Comparison of ENCODE assay signal across 14 cellular contexts in the genomic region with DNA sequence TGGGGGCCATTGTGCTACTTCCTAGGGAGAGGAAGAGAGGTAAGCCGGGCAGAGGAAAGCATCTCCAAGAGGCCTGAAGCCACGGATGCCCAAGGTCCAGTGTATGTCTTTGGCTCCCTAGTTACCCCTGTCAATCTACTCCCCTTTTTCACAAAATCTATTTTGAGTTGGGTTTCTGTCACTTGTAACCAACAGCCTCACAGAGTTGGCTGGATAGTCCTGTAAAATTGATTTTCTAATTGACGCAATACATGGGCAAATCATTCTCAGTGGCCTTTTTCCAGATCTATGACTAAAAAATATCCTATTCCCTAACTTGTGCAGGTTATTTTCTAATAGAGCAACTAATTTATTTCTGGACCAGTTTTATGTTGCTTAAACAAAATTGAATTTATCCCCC.
"Had no signal": no experiment of that assay in that cellular context is flagged by ENCODE, and none has a peak within 500 bp of the region (broad histone marks: within the 10 kb centered on the region; RNA-seq: fewer than 3 reads in every experiment).

No MANE protein-coding gene starts in this region.

- H3K4me3 Mint-ChIP-seq: activated naive CD8-positive, alpha-beta T cell treated with anti-CD3 and anti-CD28 coated beads, Interleukin-2, amount 10 ng/mL, durations not matched to agents 7 days and 5 days; central memory CD8-positive, alpha-beta T cell; memory B cell; stimulated activated effector memory CD8-positive, alpha-beta T cell treated with anti-CD3 and anti-CD28 coated beads, Interleukin-12 subunit alpha, Interleukin-12 subunit beta, amount 100 ng/mL, for 72 hours had no signal

- H3K4me1 Mint-ChIP-seq: activated naive CD8-positive, alpha-beta T cell treated with anti-CD3 and anti-CD28 coated beads, Interleukin-2, amount 10 ng/mL, durations not matched to agents 7 days and 5 days; central memory CD8-positive, alpha-beta T cell; memory B cell; stimulated activated effector memory CD8-positive, alpha-beta T cell treated with anti-CD3 and anti-CD28 coated beads, Interleukin-12 subunit alpha, Interleukin-12 subunit beta, amount 100 ng/mL, for 72 hours had no signal

- H3K27me3 ChIP-seq: brain microvascular endothelial cell, SJSA1 had no signal

- H3K36me3 ChIP-seq: brain microvascular endothelial cell, SJSA1 had no signal

- H3K4me3 ChIP-seq: psoas muscle, SJSA1 had no signal

- H3K27ac Mint-ChIP-seq: activated naive CD8-positive, alpha-beta T cell treated with anti-CD3 and anti-CD28 coated beads, Interleukin-2, amount 10 ng/mL, durations not matched to agents 7 days and 5 days; memory B cell; stimulated activated effector memory CD8-positive, alpha-beta T cell treated with anti-CD3 and anti-CD28 coated beads, Interleukin-12 subunit alpha, Interleukin-12 subunit beta, amount 100 ng/mL, for 72 hours had no signal

- H3K27ac ChIP-seq: brain microvascular endothelial cell, psoas muscle, SJSA1 had no signal

- H3K9me3 ChIP-seq: psoas muscle, SJSA1 had no signal

- DNase-seq: activated CD4-positive, alpha-beta T cell treated with anti-CD3 and anti-CD28 coated beads, Interleukin-2, amount 50 U/mL, for 1 hour; activated naive CD4-positive, alpha-beta T cell; activated naive CD8-positive, alpha-beta T cell treated with anti-CD3 and anti-CD28 coated beads, Interleukin-2, amount 10 ng/mL, durations not matched to agents 7 days and 5 days; activated T-cell treated with anti-CD3 and anti-CD28 coated beads for 4 hours; brain microvascular endothelial cell; effector memory CD4-positive, alpha-beta T cell; islet precursor cell; psoas muscle; trophoblast cell had no signal

- H3K4me1 ChIP-seq: SJSA1 had no signal

- H3K9me3 Mint-ChIP-seq: central memory CD8-positive, alpha-beta T cell; memory B cell; stimulated activated effector memory CD8-positive, alpha-beta T cell treated with anti-CD3 and anti-CD28 coated beads, Interleukin-12 subunit alpha, Interleukin-12 subunit beta, amount 100 ng/mL, for 72 hours had no signal

- H3K36me3 Mint-ChIP-seq: activated naive CD8-positive, alpha-beta T cell treated with anti-CD3 and anti-CD28 coated beads, Interleukin-2, amount 10 ng/mL, durations not matched to agents 7 days and 5 days; memory B cell; stimulated activated effector memory CD8-positive, alpha-beta T cell treated with anti-CD3 and anti-CD28 coated beads, Interleukin-12 subunit alpha, Interleukin-12 subunit beta, amount 100 ng/mL, for 72 hours had no signal

- ATAC-seq: activated CD4-positive, CD25-positive, alpha-beta regulatory T cell treated with anti-CD3 and anti-CD28 coated beads, Interleukin-2, amount 50 U/mL, for 24 hours; psoas muscle; stimulated activated effector memory CD8-positive, alpha-beta T cell treated with anti-CD3 and anti-CD28 coated beads, Interleukin-12 subunit alpha, Interleukin-12 subunit beta, amount 100 ng/mL, for 72 hours had no signal
